17 cellular contexts compared by ENCODE assay signal in genomic region chr4:74414149-74414809, GRCh38. TPM values are rescaled to one million over a fixed set of nuclear protein-coding genes. Genes with fewer than 3 reads are reported as not detected.
DNase-seq lines count a peak whose midpoint lies in the region; ATAC-seq and TF ChIP-seq lines count a peak whose summit lies in the region.
"Had no signal": no experiment of that assay in that cellular context is flagged by ENCODE, and none has a peak within 500 bp of the region (broad histone marks: within the 10 kb centered on the region; RNA-seq: fewer than 3 reads in every experiment).

No MANE protein-coding gene starts in this region.

- no peaks in the 10 kb centered on the region for H3K27me3 Mint-ChIP-seq in MCF 10A (ENCODE audit: insufficient read depth, unreplicated experiment)

- H3K4me1 ChIP-seq in breast epithelium (no peaks in the 10 kb centered on the region), RWPE2 (ENCODE audit: insufficient read depth, poor library complexity, severe bottlenecking) (peaks cover 92% of the 10 kb centered on the region), SK-N-SH (ENCODE audit: control insufficient read depth in 1 of 2, insufficient read depth in 2 of 2, low read depth in 1 of 2, low read length in 1 of 2) (no peaks in the 10 kb centered on the region)
- H3K4me1 ChIP-seq: HAP-1 had no signal

- H3F3A ChIP-seq in SK-N-SH (replicated peaks; ENCODE audit: insufficient read depth): no peaks in the 10 kb centered on the region

- H3K9me3 Mint-ChIP-seq in MCF 10A (ENCODE audit: unreplicated experiment): no peaks in the 10 kb centered on the region
- H3K9me3 Mint-ChIP-seq: CD4-positive, alpha-beta T cell; HFFc6 had no signal

- CTCF ChIA-PET in MCF 10A (lab: Yijun Ruan, JAX) (interaction anchor here (1.0 to 2.3 kb wide), 4 partner anchors 30 to 94 kb away, joined by 4 to 7 read pairs (median 5); partner anchors contain the start of gene AREG), SK-N-SH (lab: Yijun Ruan, JAX) (no interaction called here)

- H3K9me3 ChIP-seq in breast epithelium (no peaks in the 10 kb centered on the region), RWPE2 (ENCODE audit: severe bottlenecking) (no peaks in the 10 kb centered on the region), SK-N-SH (no peaks in the 10 kb centered on the region), MG63 (no peaks in the 10 kb centered on the region)
- H3K9me3 ChIP-seq: HAP-1 had no signal

- H3K27ac ChIP-seq in breast epithelium: no peak overlapping the region
- peak overlapping the region; percentile 100 for H3K27ac ChIP-seq in RWPE2 (ENCODE audit: poor library complexity, severe bottlenecking)
- no peak overlapping the region for H3K27ac ChIP-seq in SK-N-SH (ENCODE audit: low read depth in 2 of 2, low read length in 1 of 2)
- H3K27ac ChIP-seq: HL-60 had no signal

- no peak for TF ChIP-seq POLR2A in breast epithelium (IDR thresholded peaks at IDR 0.05)

- TF ChIP-seq CTCF in MCF 10A (IDR thresholded peaks at IDR 0.05; ENCODE audit: unreplicated experiment): no peak
- no peak for TF ChIP-seq CTCF in breast epithelium (IDR thresholded peaks at IDR 0.05)
- TF ChIP-seq CTCF in RWPE2 (IDR thresholded peaks at IDR 0.05; ENCODE audit: poor library complexity, severe bottlenecking): no peak
- no peak for TF ChIP-seq CTCF in epithelial cell of esophagus (IDR thresholded peaks at IDR 0.05; ENCODE audit: insufficient read depth, low read depth, low read length, missing control alignments)
- TF ChIP-seq CTCF in SK-N-SH (IDR thresholded peaks at IDR 0.05): no peak

- peaks cover 63% of the 10 kb centered on the region for H3K4me1 Mint-ChIP-seq in MCF 10A (ENCODE audit: insufficient read depth, unreplicated experiment)
- H3K4me1 Mint-ChIP-seq: B cell had no signal

- intact Hi-C loops in MCF 10A (cut with micrococcal nuclease): no loop called here
- intact Hi-C loops in breast epithelium (cut with DNase I; ENCODE audit: low total_unique reads): no loop called here

- TF ChIP-seq EP300 in SK-N-SH (IDR thresholded peaks at IDR 0.05; ENCODE audit: borderline replicate concordance in 1 of 2, low read depth in 1 of 2, low read length in 1 of 2): no peak

- H3K4me3 Mint-ChIP-seq in MCF 10A (ENCODE audit: unreplicated experiment): no peak overlapping the region
- H3K4me3 Mint-ChIP-seq: B cell; CD4-positive, alpha-beta T cell; HFFc6 had no signal

- no peak overlapping the region for H3K4me2 ChIP-seq in SK-N-SH

- H3K27ac Mint-ChIP-seq in MCF 10A (ENCODE audit: low read depth, unreplicated experiment): peak overlapping the region; percentile 77
- H3K27ac Mint-ChIP-seq: B cell; CD4-positive, alpha-beta T cell; HFFc6 had no signal

- H3K4me3 ChIP-seq in breast epithelium (no peak overlapping the region), RWPE2 (ENCODE audit: severe bottlenecking) (no peak overlapping the region), epithelial cell of esophagus (ENCODE audit: low read length) (no peak overlapping the region), SK-N-SH (ENCODE audit: low read depth in 2 of 2, low read length in 1 of 2) (no peak overlapping the region), MG63 (no peak overlapping the region)
- H3K4me3 ChIP-seq: HAP-1 had no signal

- H4K20me1 ChIP-seq in SK-N-SH (ENCODE audit: insufficient read depth): no peaks in the 10 kb centered on the region

- POLR2A ChIA-PET in MCF 10A (lab: Yijun Ruan, JAX): interaction anchor here (0.6 to 7.5 kb wide), 12 partner anchors 9 to 130 kb away, joined by 3 to 217 read pairs (median 4); partner anchors contain the start of genes AREG and EPGN
- POLR2A ChIA-PET in SK-N-SH (lab: Yijun Ruan, JAX): no interaction called here

- in situ Hi-C loops in ACHN (cut with HindIII; ENCODE audit: low pct_ligation_motif_present, low pct_unique_long_range_greater_than_20kb, low sequenced_read_pairs): no loop called here

- H3K36me3 Mint-ChIP-seq in MCF 10A (ENCODE audit: insufficient read depth, unreplicated experiment): no peaks in the 10 kb centered on the region

- no peak for TF ChIP-seq RAD21 in SK-N-SH (IDR thresholded peaks at IDR 0.05; ENCODE audit: low read length)

- H3K79me2 ChIP-seq in SK-N-SH (ENCODE audit: insufficient read depth): no peaks in the 10 kb centered on the region

- H3K9ac ChIP-seq in SK-N-SH: no peak overlapping the region

- no peaks in the 10 kb centered on the region for H3K9me2 ChIP-seq in SK-N-SH

- DNase-seq in MCF 10A (ENCODE audit: unreplicated experiment): peak; percentile 50
- no peak for DNase-seq in breast epithelium (ENCODE audit: low spot score in 2 of 2)
- no peak for DNase-seq in RWPE2 (ENCODE audit: low spot score)
- peak; percentile 45 for DNase-seq in epithelial cell of esophagus (ENCODE audit: low read depth)
- DNase-seq in SK-N-SH: no peak
- DNase-seq in MG63: no peak
- no peak for DNase-seq in HPDE6-E6E7 (ENCODE audit: extremely low spot score)
- DNase-seq in ACHN: no peak
- DNase-seq: C1 segment of cervical spinal cord; CD4-positive, alpha-beta T cell; GF-D8; HFFc6 had no signal

- no peaks in the 10 kb centered on the region for H3K36me3 ChIP-seq in breast epithelium
- H3K36me3 ChIP-seq in RWPE2 (ENCODE audit: low read depth): no peaks in the 10 kb centered on the region
- H3K36me3 ChIP-seq in SK-N-SH (replicated peaks in 1 of 2; ENCODE audit: control insufficient read depth in 1 of 2, insufficient read depth in 2 of 2, low read length in 1 of 2): no peaks in the 10 kb centered on the region
- H3K36me3 ChIP-seq in MG63: no peaks in the 10 kb centered on the region
- H3K36me3 ChIP-seq: HAP-1 had no signal

- no TSS peak for BruUV-seq in MCF 10A (replicated peaks; lab: Mats Ljungman, UMichigan)

- 4% methylated on average over 5 of the region's 5 CpGs for WGBS in SK-N-SH (ENCODE audit: low lambda C conversion rate)

- H2AFZ ChIP-seq in SK-N-SH (ENCODE audit: low read depth): no peak overlapping the region

- H3K27me3 ChIP-seq in breast epithelium: no peaks in the 10 kb centered on the region
- no peaks in the 10 kb centered on the region for H3K27me3 ChIP-seq in RWPE2 (ENCODE audit: insufficient read depth, poor library complexity, severe bottlenecking)
- no peaks in the 10 kb centered on the region for H3K27me3 ChIP-seq in SK-N-SH (ENCODE audit: insufficient read depth)
- no peaks in the 10 kb centered on the region for H3K27me3 ChIP-seq in MG63

- no peak for ATAC-seq in RWPE2 (ENCODE audit: low read depth)

TF ChIP-seq in SK-N-SH, 30 proteins besides CTCF, POLR2A, EP300 and RAD21:
- TF ChIP-seq POLR2AphosphoS5 (IDR thresholded peaks at IDR 0.05; ENCODE audit: low read depth, low read length) (no peak), SMC3 (IDR thresholded peaks at IDR 0.05; ENCODE audit: low read depth, low read length) (no peak), GABPA (IDR thresholded peaks at IDR 0.05; ENCODE audit: low read depth) (no peak), TAF1 (IDR thresholded peaks at IDR 0.05; ENCODE audit: borderline replicate concordance, low read depth, low read length) (no peak), RCOR1 (IDR thresholded peaks at IDR 0.05; ENCODE audit: low read length) (no peak), TEAD4 (IDR thresholded peaks at IDR 0.05; ENCODE audit: borderline replicate concordance, insufficient read depth) (no peak)
- TF ChIP-seq, protein P1, sequence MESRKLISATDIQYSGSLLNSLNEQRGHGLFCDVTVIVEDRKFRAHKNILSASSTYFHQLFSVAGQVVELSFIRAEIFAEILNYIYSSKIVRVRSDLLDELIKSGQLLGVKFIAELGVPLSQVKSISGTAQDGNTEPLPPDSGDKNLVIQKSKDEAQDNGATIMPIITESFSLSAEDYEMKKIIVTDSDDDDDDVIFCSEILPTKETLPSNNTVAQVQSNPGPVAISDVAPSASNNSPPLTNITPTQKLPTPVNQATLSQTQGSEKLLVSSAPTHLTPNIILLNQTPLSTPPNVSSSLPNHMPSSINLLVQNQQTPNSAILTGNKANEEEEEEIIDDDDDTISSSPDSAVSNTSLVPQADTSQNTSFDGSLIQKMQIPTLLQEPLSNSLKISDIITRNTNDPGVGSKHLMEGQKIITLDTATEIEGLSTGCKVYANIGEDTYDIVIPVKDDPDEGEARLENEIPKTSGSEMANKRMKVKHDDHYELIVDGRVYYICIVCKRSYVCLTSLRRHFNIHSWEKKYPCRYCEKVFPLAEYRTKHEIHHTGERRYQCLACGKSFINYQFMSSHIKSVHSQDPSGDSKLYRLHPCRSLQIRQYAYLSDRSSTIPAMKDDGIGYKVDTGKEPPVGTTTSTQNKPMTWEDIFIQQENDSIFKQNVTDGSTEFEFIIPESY (IDR thresholded peaks at IDR 0.05; ENCODE audit: borderline replicate concordance, low read depth): no peak

RNA-seq across cellular contexts. Expression of gene AREG, which starts 30.7 kb away (rescaled TPM):
- total RNA-seq in MCF 10A (2022) (1,402 and 1,878 TPM in 2 replicates), breast epithelium (10 to 100 TPM in 2 of 3 donors, 1 to 10 TPM in 1; 3.4 to 89.1 (median 46.2) TPM)
- not detected in 2 replicates for polyA plus RNA-seq in SK-N-SH (2012; rRNA removed)
- polyA plus RNA-seq in SK-N-SH (2012; cell fraction: cytosol; rRNA removed): not detected in 2 replicates
- not detected in 2 replicates for polyA plus RNA-seq in SK-N-SH (2012; cell fraction: nucleus; rRNA removed)
- not detected in 2 replicates for total RNA-seq in MG63 (2014; rRNA removed; shearing (Covaris generic); ENCODE audit: low replicate concordance)
- total RNA-seq: A172, H1 had no signal
- polyA plus RNA-seq: H1 had no signal

RNA-seq across cellular contexts. Expression of gene EREG, which starts 49.3 kb away (rescaled TPM):
- total RNA-seq in MCF 10A (2022) (28.3 and 34.0 TPM in 2 replicates), breast epithelium (1 to 10 TPM in 2 of 3 donors, under 1 TPM in 1; 0.80 to 7.6 (median 3.3) TPM)
- not detected in 2 replicates for polyA plus RNA-seq in SK-N-SH (2012; rRNA removed)
- not detected in 2 replicates for polyA plus RNA-seq in SK-N-SH (2012; cell fraction: cytosol; rRNA removed)
- polyA plus RNA-seq in SK-N-SH (2012; cell fraction: nucleus; rRNA removed): not detected in 2 replicates
- total RNA-seq in MG63 (2014; rRNA removed; shearing (Covaris generic); ENCODE audit: low replicate concordance): not detected in 2 replicates
- total RNA-seq: A172, B cell, H1 had no signal
- polyA plus RNA-seq: H1 had no signal

Comparison
In these comparisons a context has a peak if more than half of its experiments do, and no peak if none do; other contexts are left out.
1. DNase-seq: peak in MCF 10A (single experiment) and epithelial cell of esophagus (single experiment); none in breast epithelium (0 of 2), RWPE2 (single experiment), SK-N-SH (single experiment), MG63 (single experiment), HPDE6-E6E7 (single experiment) and ACHN (single experiment).
2. RNA of gene AREG, which starts 30.7 kb away (total RNA-seq): 1,402 to 1,878 TPM in MCF 10A; 3.4 to 89.1 TPM in breast epithelium and not detected in MG63; every median in the first group is over 10 times any median in the second.